Comparison of ENCODE assay signal across 7 cellular contexts in the genomic region with DNA sequence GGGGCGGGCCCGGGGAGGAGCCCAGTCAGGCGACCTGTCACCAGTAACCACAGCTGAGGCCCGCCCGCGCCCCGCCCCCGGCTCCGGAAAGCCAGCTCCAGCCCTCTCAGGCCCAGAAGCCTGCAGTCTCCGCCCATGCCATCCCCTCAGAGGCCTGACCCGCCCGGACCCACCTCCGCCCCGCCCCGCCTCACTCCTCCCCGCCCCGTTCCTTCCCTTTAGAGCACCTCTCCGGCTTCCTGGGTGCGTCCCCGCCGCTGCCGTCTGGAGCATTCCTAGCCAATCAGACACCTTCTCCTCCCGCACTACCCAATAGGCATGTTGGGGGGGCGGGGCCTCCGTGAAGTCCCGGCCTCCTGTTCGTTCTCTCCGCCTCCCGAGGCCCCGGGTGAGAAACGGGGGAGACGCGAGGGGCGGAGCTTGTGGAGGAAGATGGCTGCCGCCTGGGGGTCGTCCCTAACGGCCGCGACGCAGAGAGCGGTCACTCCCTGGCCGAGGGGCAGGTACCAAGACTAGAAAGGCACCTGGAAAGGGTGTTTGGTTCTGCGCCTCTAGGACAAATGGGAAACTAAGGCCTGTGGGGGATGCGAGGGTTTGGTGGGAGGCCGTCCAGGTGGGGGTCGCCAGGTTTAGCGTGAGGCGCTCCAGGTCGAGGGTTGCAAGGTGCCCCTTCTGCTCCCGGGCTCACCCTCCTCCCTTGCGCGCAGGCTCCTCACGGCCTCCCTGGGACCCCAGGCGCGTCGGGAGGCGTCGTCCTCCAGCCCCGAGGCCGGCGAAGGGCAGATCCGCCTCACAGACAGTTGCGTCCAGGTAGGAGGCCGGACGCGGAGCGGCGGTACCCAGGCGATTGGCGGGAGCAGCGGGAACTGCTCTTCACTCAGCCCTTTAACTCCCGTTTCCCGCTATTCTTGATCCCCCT. TPM values are rescaled to one million over a fixed set of nuclear protein-coding genes. Genes with fewer than 3 reads are reported as not detected.
DNase-seq lines count a peak whose midpoint lies in the region; ATAC-seq, FAIRE-seq and TF ChIP-seq lines count a peak whose summit lies in the region.

TSS of gene ISCA2 (plus strand) at position 423 of the 919 bp plus-strand sequence. CDS start at position 433, 10 bp downstream.

- peak; percentile 96 for FAIRE-seq in GM18507 (lab: Jason Lieb, UNC)

- peak within 1 kb of the TSS; percentile 90 for H3K4me2 ChIP-seq in hepatocyte

- peaks cover 13% of the 10 kb centered on the region for H3K4me1 ChIP-seq in hepatocyte (ENCODE audit: insufficient read depth)

- no peaks in the 10 kb centered on the region for H3K9me3 ChIP-seq in hepatocyte (ENCODE audit: low read depth)

- WGBS in hepatocyte (ENCODE audit: low lambda C conversion rate, missing lambda C conversion rate) = 2% methylated on average over 56 of the region's 73 CpGs

- peak within 1 kb of the TSS; percentile 96 for H3K27ac ChIP-seq in hepatocyte

- H3K36me3 ChIP-seq in hepatocyte (replicated peaks; ENCODE audit: insufficient read depth, low read depth) = no peaks in the 10 kb centered on the region

- peak within 1 kb of the TSS; percentile 90 for H2AFZ ChIP-seq in hepatocyte

- peak within 1 kb of the TSS; percentile 94 for H3K4me3 ChIP-seq in astrocyte of the cerebellum (ENCODE audit: low read depth, low read length)
- H3K4me3 ChIP-seq in hepatocyte = peak within 1 kb of the TSS; percentile 85

- H4K20me1 ChIP-seq in hepatocyte (ENCODE audit: insufficient read depth, poor library complexity, severe bottlenecking) = peaks cover 23% of the 10 kb centered on the region

- no peaks in the 10 kb centered on the region for H3K27me3 ChIP-seq in hepatocyte

- peaks cover 55% of the 10 kb centered on the region for H3K79me2 ChIP-seq in hepatocyte

- in situ Hi-C loops in astrocyte of the cerebellum (cut with HindIII; ENCODE audit: low sequenced_read_pairs) = loop anchor here (5.0 kb wide), 1 partner anchor 76 kb away; no protein-coding TSS in a partner anchor

- no peak for TF ChIP-seq CTCF in astrocyte of the cerebellum (IDR thresholded peaks at IDR 0.05; ENCODE audit: low read depth, low read length, missing control alignments)
- TF ChIP-seq CTCF in hepatocyte (IDR thresholded peaks at IDR 0.05; ENCODE audit: poor library complexity) = no peak

- ATAC-seq in HG02981 (IDR thresholded peaks at IDR 0.05; ENCODE audit: unreplicated experiment) = peak; percentile 86

- DNase-seq in GM18507 (ENCODE audit: extremely low spot score, insufficient read length, low read depth) (peak; percentile 96), NCI-H2029 treated with DMSO at 0.1 percent for 48 hours (lab: John Stamatoyannopoulos, UW) (peak; percentile 75), T-helper 9 cell (peak; percentile 99), astrocyte of the cerebellum (ENCODE audit: low read depth) (peak; percentile 98), hepatocyte (ENCODE audit: low spot score) (peak; percentile 99), retina (peak; percentile 96)

- H3K9me2 ChIP-seq in hepatocyte (replicated peaks; ENCODE audit: insufficient read depth) = no peaks in the 10 kb centered on the region

RNA-seq across cellular contexts. Expression of gene ISCA2, which starts in this region (rescaled TPM):
- 17.4 and 21.5 TPM in 2 replicates for total RNA-seq in hepatocyte
- polyA plus RNA-seq in hepatocyte = 80.2 and 80.3 TPM in 2 replicates

Comparison
In these comparisons a context has a peak if more than half of its experiments do, and no peak if none do; other contexts are left out.
1. Peak in every context shown above with its lines: DNase-seq, ATAC-seq, H3K4me3 ChIP-seq and H3K27ac ChIP-seq.